1 cellular context compared by ENCODE assay signal in the genomic region with DNA sequence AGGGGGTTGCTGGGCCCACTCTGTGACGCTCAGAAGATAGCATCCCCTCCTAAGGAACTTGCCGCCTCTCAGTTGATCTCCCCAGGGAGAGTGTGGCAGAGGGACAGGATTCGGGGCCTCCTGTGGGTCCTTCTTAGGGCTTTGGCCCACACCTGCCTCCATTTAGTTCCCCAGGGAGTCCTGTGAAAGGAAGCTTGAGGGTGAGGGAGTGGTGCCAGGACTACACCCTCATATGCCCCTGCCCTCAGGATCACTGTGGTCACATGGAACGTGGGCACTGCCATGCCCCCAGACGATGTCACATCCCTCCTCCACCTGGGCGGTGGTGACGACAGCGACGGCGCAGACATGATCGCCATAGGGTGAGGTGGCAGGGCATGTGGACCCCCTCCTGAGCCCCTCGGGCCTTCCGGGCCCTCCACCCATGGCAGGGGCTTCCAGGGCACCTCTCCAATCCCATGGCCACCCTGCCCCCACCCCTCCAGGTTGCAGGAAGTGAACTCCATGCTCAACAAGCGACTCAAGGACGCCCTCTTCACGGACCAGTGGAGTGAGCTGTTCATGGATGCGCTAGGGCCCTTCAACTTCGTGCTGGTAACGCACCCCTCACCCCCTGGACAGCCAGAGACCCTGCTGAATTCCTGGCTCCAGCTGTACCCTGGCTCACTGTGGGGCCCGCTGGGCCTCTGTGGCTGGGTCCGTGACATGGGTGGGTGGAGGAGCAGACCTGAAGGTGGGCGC.
A peak's percentile ranks its signal among the peaks of the same experiment; 100 is the strongest.
TF ChIP-seq lines count a peak whose summit lies in the region.

No MANE protein-coding gene starts in this region.

TF ChIP-seq in HEK293, 187 proteins besides CTCF, POLR2A, EP300 and RAD21:
- TF ChIP-seq ZNF777 (tag by site-specific recombination; IDR thresholded peaks at IDR 0.05; ENCODE audit: borderline replicate concordance) (no peak), ZNF140 (tag by site-specific recombination; IDR thresholded peaks at IDR 0.05) (no peak), ZNF529 (tag by site-specific recombination; IDR thresholded peaks at IDR 0.05; ENCODE audit: insufficient replicate concordance) (no peak), ZNF175 (tag by site-specific recombination; IDR thresholded peaks at IDR 0.05) (no peak), ZNF561 (tag by site-specific recombination; IDR thresholded peaks at IDR 0.05; ENCODE audit: borderline replicate concordance) (no peak), OVOL3 (tag by site-specific recombination; IDR thresholded peaks at IDR 0.05) (no peak), ZNF132 (tag by site-specific recombination; IDR thresholded peaks at IDR 0.05; ENCODE audit: borderline replicate concordance) (no peak)
- TF ChIP-seq, protein P1, sequence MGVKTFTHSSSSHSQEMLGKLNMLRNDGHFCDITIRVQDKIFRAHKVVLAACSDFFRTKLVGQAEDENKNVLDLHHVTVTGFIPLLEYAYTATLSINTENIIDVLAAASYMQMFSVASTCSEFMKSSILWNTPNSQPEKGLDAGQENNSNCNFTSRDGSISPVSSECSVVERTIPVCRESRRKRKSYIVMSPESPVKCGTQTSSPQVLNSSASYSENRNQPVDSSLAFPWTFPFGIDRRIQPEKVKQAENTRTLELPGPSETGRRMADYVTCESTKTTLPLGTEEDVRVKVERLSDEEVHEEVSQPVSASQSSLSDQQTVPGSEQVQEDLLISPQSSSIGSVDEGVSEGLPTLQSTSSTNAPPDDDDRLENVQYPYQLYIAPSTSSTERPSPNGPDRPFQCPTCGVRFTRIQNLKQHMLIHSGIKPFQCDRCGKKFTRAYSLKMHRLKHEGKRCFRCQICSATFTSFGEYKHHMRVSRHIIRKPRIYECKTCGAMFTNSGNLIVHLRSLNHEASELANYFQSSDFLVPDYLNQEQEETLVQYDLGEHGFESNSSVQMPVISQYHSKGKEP (tag by site-specific recombination; IDR thresholded peaks at IDR 0.05): no peak
- TF ChIP-seq, protein P2, sequence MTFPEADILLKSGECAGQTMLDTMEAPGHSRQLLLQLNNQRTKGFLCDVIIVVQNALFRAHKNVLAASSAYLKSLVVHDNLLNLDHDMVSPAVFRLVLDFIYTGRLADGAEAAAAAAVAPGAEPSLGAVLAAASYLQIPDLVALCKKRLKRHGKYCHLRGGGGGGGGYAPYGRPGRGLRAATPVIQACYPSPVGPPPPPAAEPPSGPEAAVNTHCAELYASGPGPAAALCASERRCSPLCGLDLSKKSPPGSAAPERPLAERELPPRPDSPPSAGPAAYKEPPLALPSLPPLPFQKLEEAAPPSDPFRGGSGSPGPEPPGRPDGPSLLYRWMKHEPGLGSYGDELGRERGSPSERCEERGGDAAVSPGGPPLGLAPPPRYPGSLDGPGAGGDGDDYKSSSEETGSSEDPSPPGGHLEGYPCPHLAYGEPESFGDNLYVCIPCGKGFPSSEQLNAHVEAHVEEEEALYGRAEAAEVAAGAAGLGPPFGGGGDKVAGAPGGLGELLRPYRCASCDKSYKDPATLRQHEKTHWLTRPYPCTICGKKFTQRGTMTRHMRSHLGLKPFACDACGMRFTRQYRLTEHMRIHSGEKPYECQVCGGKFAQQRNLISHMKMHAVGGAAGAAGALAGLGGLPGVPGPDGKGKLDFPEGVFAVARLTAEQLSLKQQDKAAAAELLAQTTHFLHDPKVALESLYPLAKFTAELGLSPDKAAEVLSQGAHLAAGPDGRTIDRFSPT (tag by site-specific recombination; IDR thresholded peaks at IDR 0.05): 0 out of 2 replicates have a peak, but pooled peaks have one; percentile 37
